ENCODE assay signal across 10 cellular contexts in the genomic region with DNA sequence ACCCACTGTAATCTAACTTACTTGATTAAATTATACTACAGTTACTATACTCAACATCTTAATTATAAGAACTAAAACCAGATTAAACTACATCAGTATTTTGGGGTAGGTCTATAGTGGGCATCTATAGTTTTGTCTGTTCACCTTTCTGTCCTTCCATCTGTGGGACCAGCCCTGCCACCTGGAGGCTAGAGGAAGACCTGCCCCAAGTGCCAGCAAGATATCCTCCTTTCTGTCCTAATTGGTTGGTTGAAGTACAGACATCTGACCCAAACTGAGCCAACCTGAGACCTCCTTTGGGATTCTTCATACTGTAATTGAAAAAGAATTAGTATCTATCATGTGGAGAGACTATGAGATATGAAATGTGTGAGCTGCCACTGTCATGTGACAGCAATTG.
A peak's percentile ranks its signal among the peaks of the same experiment; 100 is the strongest.
DNase-seq lines count a peak whose midpoint lies in the region; ATAC-seq, FAIRE-seq and TF ChIP-seq lines count a peak whose summit lies in the region.
"Had no signal": no experiment of that assay in that cellular context is flagged by ENCODE, and none has a peak within 500 bp of the region (broad histone marks: within the 10 kb centered on the region; RNA-seq: fewer than 3 reads in every experiment).

No MANE protein-coding gene starts in this region.

- H3K4me1 ChIP-seq in keratinocyte (ENCODE audit: control insufficient read depth, extremely low read depth, insufficient read depth, low read length) (no peaks in the 10 kb centered on the region), thyroid gland (no peaks in the 10 kb centered on the region)

- dilution Hi-C loops in keratinocyte (cut with MboI; ENCODE audit: extremely low pct_ligation_motif_present, low sequenced_read_pairs): no loop called here

- TF ChIP-seq CTCF in GM12864 (IDR thresholded peaks at IDR 0.05; ENCODE audit: low read depth, low read length, missing control alignments): peak; percentile 16
- TF ChIP-seq CTCF in keratinocyte (optimal IDR thresholded peaks at IDR 0.05 in 1 of 3, IDR thresholded peaks at IDR 0.05 in 1 of 3, conservative IDR thresholded peaks at IDR 0.05 in 1 of 3; ENCODE audit: extremely low read depth in 1 of 3, insufficient read depth in 2 of 3, low read length in 3 of 3): peak; percentile 52 to 76 (median 65)
- no peak for TF ChIP-seq CTCF in thyroid gland (IDR thresholded peaks at IDR 0.05)

- no peaks in the 10 kb centered on the region for H3K4me1 Mint-ChIP-seq in activated CD8-positive, alpha-beta memory T cell treated with anti-CD3 and anti-CD28 coated beads, Interleukin-2, amount 10 ng/mL, durations not matched to agents 7 days and 5 days

- no peaks in the 10 kb centered on the region for H3K36me3 Mint-ChIP-seq in activated CD8-positive, alpha-beta memory T cell treated with anti-CD3 and anti-CD28 coated beads, Interleukin-2, amount 10 ng/mL, durations not matched to agents 7 days and 5 days

- no peaks in the 10 kb centered on the region for H3K79me2 ChIP-seq in keratinocyte (ENCODE audit: control insufficient read depth, insufficient read depth, low read length)

- H3K27me3 ChIP-seq in keratinocyte (ENCODE audit: control insufficient read depth, extremely low read depth, insufficient read depth, low read length) (no peaks in the 10 kb centered on the region), thyroid gland (no peaks in the 10 kb centered on the region)

- intact Hi-C loops in thyroid gland (cut with DNase I): no loop called here

- no peaks in the 10 kb centered on the region for H3K27me3 Mint-ChIP-seq in activated CD8-positive, alpha-beta memory T cell treated with anti-CD3 and anti-CD28 coated beads, Interleukin-2, amount 10 ng/mL, durations not matched to agents 7 days and 5 days

- H2AFZ ChIP-seq in keratinocyte (ENCODE audit: control insufficient read depth, low read length): no peak overlapping the region
- H2AFZ ChIP-seq: PC-9 had no signal

- H3K4me2 ChIP-seq in keratinocyte (ENCODE audit: control insufficient read depth, extremely low read depth, insufficient read depth, low read depth, low read length): no peak overlapping the region
- H3K4me2 ChIP-seq: PC-9 had no signal

- CTCF ChIA-PET in activated CD8-positive, alpha-beta memory T cell treated with anti-CD3 and anti-CD28 coated beads, Interleukin-2, amount 10 ng/mL, durations not matched to agents 7 days and 5 days (lab: Charles Lee): interaction anchor here (0.7 kb wide), 1 partner anchor 399 kb away, joined by 3 read pairs; no protein-coding TSS in a partner anchor

- DNase-seq in GM12864 (ENCODE audit: low read depth): no peak
- peak; percentile 21 for DNase-seq in H4 (ENCODE audit: low spot score)
- peak; percentile 28 for DNase-seq in RKO (ENCODE audit: low spot score)
- DNase-seq in keratinocyte (ENCODE audit: low read depth, low spot score): no peak
- DNase-seq in activated CD8-positive, alpha-beta memory T cell treated with anti-CD3 and anti-CD28 coated beads, Interleukin-2, amount 10 ng/mL, durations not matched to agents 7 days and 5 days: no peak
- no peak for DNase-seq in thyroid gland
- no peak for DNase-seq in ureter (ENCODE audit: low spot score)
- DNase-seq in GM12891 (ENCODE audit: insufficient read length, low spot score): no peak
- DNase-seq: midbrain, PC-9 had no signal

- no peaks in the 10 kb centered on the region for H4K20me1 ChIP-seq in keratinocyte (ENCODE audit: control insufficient read depth, extremely low read depth, insufficient read depth, low read length)

- H3K27ac Mint-ChIP-seq in activated CD8-positive, alpha-beta memory T cell treated with anti-CD3 and anti-CD28 coated beads, Interleukin-2, amount 10 ng/mL, durations not matched to agents 7 days and 5 days: no peak overlapping the region

- H3K9me1 ChIP-seq in keratinocyte (ENCODE audit: control insufficient read depth, extremely low read depth, insufficient read depth, low read length): no peaks in the 10 kb centered on the region

- no peak overlapping the region for H3K27ac ChIP-seq in keratinocyte (ENCODE audit: control insufficient read depth, insufficient read depth, low read length)
- H3K27ac ChIP-seq in thyroid gland: no peak overlapping the region
- H3K27ac ChIP-seq: PC-9 had no signal

- no peak overlapping the region for H3K9ac ChIP-seq in keratinocyte (ENCODE audit: control insufficient read depth, extremely low read depth, insufficient read depth, low read length)

- H3K9me3 Mint-ChIP-seq in activated CD8-positive, alpha-beta memory T cell treated with anti-CD3 and anti-CD28 coated beads, Interleukin-2, amount 10 ng/mL, durations not matched to agents 7 days and 5 days (ENCODE audit: low read depth): no peaks in the 10 kb centered on the region

- H3K36me3 ChIP-seq in keratinocyte (ENCODE audit: control insufficient read depth in 2 of 2, extremely low read depth in 1 of 2, insufficient read depth in 2 of 2, low read length in 2 of 2): no peaks in the 10 kb centered on the region
- H3K36me3 ChIP-seq in thyroid gland: no peaks in the 10 kb centered on the region

- TF ChIP-seq POLR2A in thyroid gland (IDR thresholded peaks at IDR 0.05): no peak
- no peak for TF ChIP-seq POLR2A in GM12891 (IDR thresholded peaks at IDR 0.05; ENCODE audit: low read depth, low read length)

- ATAC-seq in activated CD8-positive, alpha-beta memory T cell treated with anti-CD3 and anti-CD28 coated beads, Interleukin-2, amount 10 ng/mL, durations not matched to agents 7 days and 5 days: no peak

- no peaks in the 10 kb centered on the region for H3K9me3 ChIP-seq in keratinocyte (ENCODE audit: control insufficient read depth, low read depth, low read length)
- no peaks in the 10 kb centered on the region for H3K9me3 ChIP-seq in thyroid gland

- H3K4me3 ChIP-seq in GM12864 (ENCODE audit: low read depth, low read length) (no peak overlapping the region), keratinocyte (ENCODE audit: control insufficient read depth in 2 of 3, extremely low read depth in 1 of 3, insufficient read depth in 2 of 3, low read depth in 1 of 3, low read length in 3 of 3) (no peak overlapping the region), thyroid gland (replicated peaks in 1 of 3) (no peak overlapping the region)
- H3K4me3 ChIP-seq: PC-9 had no signal

- no peak overlapping the region for H3K4me3 Mint-ChIP-seq in activated CD8-positive, alpha-beta memory T cell treated with anti-CD3 and anti-CD28 coated beads, Interleukin-2, amount 10 ng/mL, durations not matched to agents 7 days and 5 days

- FAIRE-seq in keratinocyte (lab: Jason Lieb, UNC) (peak; percentile 39), GM12891 (lab: Jason Lieb, UNC) (no peak)

TF ChIP-seq in GM12891, 5 proteins besides CTCF, POLR2A, EP300 and RAD21:
- TF ChIP-seq PAX5 (IDR thresholded peaks at IDR 0.05; ENCODE audit: insufficient read depth, low read length, severe bottlenecking) (no peak), SPI1 (IDR thresholded peaks at IDR 0.05; ENCODE audit: low read depth, low read length) (no peak), TAF1 (IDR thresholded peaks at IDR 0.05; ENCODE audit: low read depth, low read length) (no peak), POU2F2 (IDR thresholded peaks at IDR 0.05; ENCODE audit: low read depth, low read length) (no peak), POLR2AphosphoS5 (IDR thresholded peaks at IDR 0.05; ENCODE audit: low read depth, low read length) (no peak)

Comparison
In these comparisons a context has a peak if more than half of its experiments do, and no peak if none do; other contexts are left out.
1. DNase-seq: peak in H4 (single experiment) and RKO (single experiment); none in GM12864 (single experiment), keratinocyte (single experiment), activated CD8-positive, alpha-beta memory T cell treated with anti-CD3 and anti-CD28 coated beads, Interleukin-2, amount 10 ng/mL, durations not matched to agents 7 days and 5 days (single experiment), thyroid gland (0 of 2), ureter (single experiment) and GM12891 (single experiment).
2. CTCF ChIP-seq: peak in GM12864 (single experiment) and keratinocyte (3 of 3); none in thyroid gland (0 of 6).